Comparison of ENCODE assay signal across 8 cellular contexts in genomic region chr3:14633819-14634424, GRCh38. TPM values are rescaled to one million over a fixed set of nuclear protein-coding genes. Genes with fewer than 3 reads are reported as not detected.
DNase-seq lines count a peak whose midpoint lies in the region; ATAC-seq and TF ChIP-seq lines count a peak whose summit lies in the region.

No MANE protein-coding gene starts in this region.

- no peak overlapping the region for H3K27ac ChIP-seq in OCI-LY7 (ENCODE audit: low read depth, low read length, poor library complexity, severe bottlenecking)

- CTCF ChIA-PET in OCI-LY7 (lab: Charles Lee; ENCODE audit: unreplicated experiment), result no interaction called here

- H3K4me1 Mint-ChIP-seq in activated T-cell treated with anti-CD3 and anti-CD28 coated beads, Interleukin-2, amount 50 U/mL, for 24 hours (ENCODE audit: low read depth), result no peaks in the 10 kb centered on the region
- peaks cover 14% of the 10 kb centered on the region for H3K4me1 Mint-ChIP-seq in progenitor cell of endocrine pancreas (ENCODE audit: low read depth)

- no peaks in the 10 kb centered on the region for H3K9me2 ChIP-seq in OCI-LY7 (ENCODE audit: insufficient read depth, low read length)

- no peak overlapping the region for H2AFZ ChIP-seq in OCI-LY7 (ENCODE audit: low read length)

- ATAC-seq in GM18858 (IDR thresholded peaks at IDR 0.05; ENCODE audit: unreplicated experiment), result no peak

- TF ChIP-seq CTCF in AG09309 (IDR thresholded peaks at IDR 0.05; ENCODE audit: control insufficient read depth, insufficient read depth, low read depth, low read length, missing control alignments) (peak; percentile 67), OCI-LY7 (conservative IDR thresholded peaks at IDR 0.05; ENCODE audit: low read length) (peak; percentile 96), progenitor cell of endocrine pancreas (IDR thresholded peaks at IDR 0.05; ENCODE audit: unreplicated experiment) (peak; percentile 77)

- H3K9me3 Mint-ChIP-seq in activated T-cell treated with anti-CD3 and anti-CD28 coated beads, Interleukin-2, amount 50 U/mL, for 24 hours, result no peaks in the 10 kb centered on the region
- H3K9me3 Mint-ChIP-seq in progenitor cell of endocrine pancreas (ENCODE audit: low read depth), result peaks cover 4% of the 10 kb centered on the region

- H3K79me2 ChIP-seq in OCI-LY7 (ENCODE audit: insufficient read depth, low read depth, low read length), result no peaks in the 10 kb centered on the region

- peaks cover 47% of the 10 kb centered on the region for H3K27me3 Mint-ChIP-seq in activated T-cell treated with anti-CD3 and anti-CD28 coated beads, Interleukin-2, amount 50 U/mL, for 24 hours
- H3K27me3 Mint-ChIP-seq in progenitor cell of endocrine pancreas, result peaks cover 19% of the 10 kb centered on the region

- H4K20me1 ChIP-seq in OCI-LY7 (ENCODE audit: insufficient read depth, low read length), result no peaks in the 10 kb centered on the region

- no peak overlapping the region for H3K4me3 Mint-ChIP-seq in activated T-cell treated with anti-CD3 and anti-CD28 coated beads, Interleukin-2, amount 50 U/mL, for 24 hours
- no peak overlapping the region for H3K4me3 Mint-ChIP-seq in progenitor cell of endocrine pancreas (ENCODE audit: low read depth)

- BruUV-seq in OCI-LY7 (replicated peaks; lab: Mats Ljungman, UMichigan), result no TSS peak

- H3K27ac Mint-ChIP-seq in activated T-cell treated with anti-CD3 and anti-CD28 coated beads, Interleukin-2, amount 50 U/mL, for 24 hours, result no peak overlapping the region
- peak overlapping the region; percentile 37 for H3K27ac Mint-ChIP-seq in progenitor cell of endocrine pancreas

- no peaks in the 10 kb centered on the region for H3K4me1 ChIP-seq in OCI-LY7 (ENCODE audit: insufficient read depth, low read length, poor library complexity, severe bottlenecking)

- no peaks in the 10 kb centered on the region for H3K36me3 ChIP-seq in OCI-LY7 (ENCODE audit: insufficient read depth, low read length)

- no peaks in the 10 kb centered on the region for H3K9me3 ChIP-seq in OCI-LY7 (ENCODE audit: low read length)

- no peak overlapping the region for H3K4me2 ChIP-seq in OCI-LY7 (ENCODE audit: low read length)

- POLR2A ChIA-PET in OCI-LY7 (lab: Charles Lee), result no interaction called here

- DNase-seq in AG09309 (ENCODE audit: low read depth), result no peak
- peak; percentile 45 for DNase-seq in GM19238 (ENCODE audit: insufficient read length, low spot score)
- DNase-seq in OCI-LY7 (ENCODE audit: low spot score), result peak; percentile 77
- DNase-seq in activated T-cell treated with anti-CD3 and anti-CD28 coated beads, Interleukin-2, amount 50 U/mL, for 24 hours, result peak; percentile 63
- DNase-seq in fibroblast of the conjunctiva (ENCODE audit: low read depth), result peak; percentile 60
- DNase-seq in progenitor cell of endocrine pancreas (ENCODE audit: low spot score, unreplicated experiment), result no peak
- no peak for DNase-seq in NCI-H226

- intact Hi-C loops in OCI-LY7 (cut with micrococcal nuclease; ENCODE audit: unreplicated experiment), result loop anchor here (1.0 kb wide), 2 partner anchors 147 to 287 kb away; no protein-coding TSS in a partner anchor

- H3K4me3 ChIP-seq in AG09309 (ENCODE audit: control insufficient read depth, low read depth, low read length) (no peak overlapping the region), OCI-LY7 (ENCODE audit: low read depth, low read length, poor library complexity, severe bottlenecking) (no peak overlapping the region)

- H3K36me3 Mint-ChIP-seq in activated T-cell treated with anti-CD3 and anti-CD28 coated beads, Interleukin-2, amount 50 U/mL, for 24 hours (ENCODE audit: low read depth), result no peaks in the 10 kb centered on the region
- H3K36me3 Mint-ChIP-seq in progenitor cell of endocrine pancreas (ENCODE audit: insufficient read depth), result no peaks in the 10 kb centered on the region

RNA-seq across cellular contexts. Expression of gene CCDC174, which starts 17.6 kb away (rescaled TPM):
- 11.2 and 34.9 TPM in 2 replicates for total RNA-seq in OCI-LY7 (2014; rRNA removed; shearing (Covaris generic))
- total RNA-seq in OCI-LY7 (2022) (22.7 and 24.2 TPM in 2 replicates), progenitor cell of endocrine pancreas (25.7 and 25.8 TPM in 2 replicates)

RNA-seq across cellular contexts. Expression of gene C3orf20, which starts 41.0 kb away (rescaled TPM):
- total RNA-seq in OCI-LY7 (2014; rRNA removed; shearing (Covaris generic)), result 2.3 and 2.7 TPM in 2 replicates
- total RNA-seq in OCI-LY7 (2022) (2.2 and 3.6 TPM in 2 replicates), progenitor cell of endocrine pancreas (0.13 and 0.19 TPM in 2 replicates)

Comparison
In these comparisons a context has a peak if more than half of its experiments do, and no peak if none do; other contexts are left out.
1. DNase-seq: peak in GM19238 (single experiment), OCI-LY7 (single experiment), activated T-cell treated with anti-CD3 and anti-CD28 coated beads, Interleukin-2, amount 50 U/mL, for 24 hours (single experiment) and fibroblast of the conjunctiva (single experiment); none in AG09309 (single experiment), progenitor cell of endocrine pancreas (single experiment) and NCI-H226 (single experiment).
2. Peak in every context shown above with its lines, with median percentiles within 50 percentile points of each other: CTCF ChIP-seq.